Comparison of ENCODE assay signal across 1 cellular context in genomic region chr17:16383216-16383615, GRCh38.
TF ChIP-seq lines count a peak whose summit lies in the region.

No MANE protein-coding gene starts in this region.

TF ChIP-seq in HepG2, 621 proteins besides CTCF, POLR2A, EP300 and RAD21:
- TF ChIP-seq RBM22 (optimal IDR thresholded peaks at IDR 0.05; ENCODE audit: low read length) (peak; percentile 33), POLR2AphosphoS5 (IDR thresholded peaks at IDR 0.05; ENCODE audit: low read depth, low read length) (peak; percentile 46; the same call in 1 of the 2 replicates), PAF1 (CRISPR knock-in tag; IDR thresholded peaks at IDR 0.05) (0 out of 2 replicates have a peak, but pooled peaks have one; percentile 26), ZFP36 (IDR thresholded peaks at IDR 0.05; ENCODE audit: borderline replicate concordance, low read depth, low read length, partially characterized antibody) (no peak), ZNF260 (CRISPR knock-in tag; IDR thresholded peaks at IDR 0.05; ENCODE audit: borderline replicate concordance, low read depth) (no peak), GLMP (CRISPR knock-in tag; IDR thresholded peaks at IDR 0.05; ENCODE audit: borderline replicate concordance) (no peak), NFE2L2 (IDR thresholded peaks at IDR 0.05; ENCODE audit: low read length) (no peak), HOXA9 (CRISPR knock-in tag; IDR thresholded peaks at IDR 0.05; ENCODE audit: borderline replicate concordance) (no peak), ZNF776 (CRISPR knock-in tag; IDR thresholded peaks at IDR 0.05) (no peak), RBFOX2 (IDR thresholded peaks at IDR 0.05; ENCODE audit: low read depth, low read length) (peak; percentile 59), NR2F6 (IDR thresholded peaks at IDR 0.05) (no peak), NR2F6 (CRISPR knock-in tag; IDR thresholded peaks at IDR 0.05) (no peak), ZNF674 (CRISPR knock-in tag; IDR thresholded peaks at IDR 0.05; ENCODE audit: low read depth) (no peak), ZNF644 (CRISPR knock-in tag; IDR thresholded peaks at IDR 0.05; ENCODE audit: low read depth) (no peak), ZNF34 (CRISPR knock-in tag; IDR thresholded peaks at IDR 0.05; ENCODE audit: borderline replicate concordance) (no peak), ZMYM2 (CRISPR knock-in tag; IDR thresholded peaks at IDR 0.05) (no peak), SMAD1 (CRISPR knock-in tag; IDR thresholded peaks at IDR 0.05; ENCODE audit: borderline replicate concordance, low read depth) (no peak), KDM5B (CRISPR knock-in tag; IDR thresholded peaks at IDR 0.05; ENCODE audit: borderline replicate concordance) (no peak)
- TF ChIP-seq, protein P1, sequence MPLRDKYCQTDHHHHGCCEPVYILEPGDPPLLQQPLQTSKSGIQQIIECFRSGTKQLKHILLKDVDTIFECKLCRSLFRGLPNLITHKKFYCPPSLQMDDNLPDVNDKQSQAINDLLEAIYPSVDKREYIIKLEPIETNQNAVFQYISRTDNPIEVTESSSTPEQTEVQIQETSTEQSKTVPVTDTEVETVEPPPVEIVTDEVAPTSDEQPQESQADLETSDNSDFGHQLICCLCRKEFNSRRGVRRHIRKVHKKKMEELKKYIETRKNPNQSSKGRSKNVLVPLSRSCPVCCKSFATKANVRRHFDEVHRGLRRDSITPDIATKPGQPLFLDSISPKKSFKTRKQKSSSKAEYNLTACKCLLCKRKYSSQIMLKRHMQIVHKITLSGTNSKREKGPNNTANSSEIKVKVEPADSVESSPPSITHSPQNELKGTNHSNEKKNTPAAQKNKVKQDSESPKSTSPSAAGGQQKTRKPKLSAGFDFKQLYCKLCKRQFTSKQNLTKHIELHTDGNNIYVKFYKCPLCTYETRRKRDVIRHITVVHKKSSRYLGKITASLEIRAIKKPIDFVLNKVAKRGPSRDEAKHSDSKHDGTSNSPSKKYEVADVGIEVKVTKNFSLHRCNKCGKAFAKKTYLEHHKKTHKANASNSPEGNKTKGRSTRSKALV (CRISPR knock-in tag; IDR thresholded peaks at IDR 0.05): 0 out of 2 replicates have a peak, but pooled peaks have one; percentile 34
- TF ChIP-seq, protein P2, sequence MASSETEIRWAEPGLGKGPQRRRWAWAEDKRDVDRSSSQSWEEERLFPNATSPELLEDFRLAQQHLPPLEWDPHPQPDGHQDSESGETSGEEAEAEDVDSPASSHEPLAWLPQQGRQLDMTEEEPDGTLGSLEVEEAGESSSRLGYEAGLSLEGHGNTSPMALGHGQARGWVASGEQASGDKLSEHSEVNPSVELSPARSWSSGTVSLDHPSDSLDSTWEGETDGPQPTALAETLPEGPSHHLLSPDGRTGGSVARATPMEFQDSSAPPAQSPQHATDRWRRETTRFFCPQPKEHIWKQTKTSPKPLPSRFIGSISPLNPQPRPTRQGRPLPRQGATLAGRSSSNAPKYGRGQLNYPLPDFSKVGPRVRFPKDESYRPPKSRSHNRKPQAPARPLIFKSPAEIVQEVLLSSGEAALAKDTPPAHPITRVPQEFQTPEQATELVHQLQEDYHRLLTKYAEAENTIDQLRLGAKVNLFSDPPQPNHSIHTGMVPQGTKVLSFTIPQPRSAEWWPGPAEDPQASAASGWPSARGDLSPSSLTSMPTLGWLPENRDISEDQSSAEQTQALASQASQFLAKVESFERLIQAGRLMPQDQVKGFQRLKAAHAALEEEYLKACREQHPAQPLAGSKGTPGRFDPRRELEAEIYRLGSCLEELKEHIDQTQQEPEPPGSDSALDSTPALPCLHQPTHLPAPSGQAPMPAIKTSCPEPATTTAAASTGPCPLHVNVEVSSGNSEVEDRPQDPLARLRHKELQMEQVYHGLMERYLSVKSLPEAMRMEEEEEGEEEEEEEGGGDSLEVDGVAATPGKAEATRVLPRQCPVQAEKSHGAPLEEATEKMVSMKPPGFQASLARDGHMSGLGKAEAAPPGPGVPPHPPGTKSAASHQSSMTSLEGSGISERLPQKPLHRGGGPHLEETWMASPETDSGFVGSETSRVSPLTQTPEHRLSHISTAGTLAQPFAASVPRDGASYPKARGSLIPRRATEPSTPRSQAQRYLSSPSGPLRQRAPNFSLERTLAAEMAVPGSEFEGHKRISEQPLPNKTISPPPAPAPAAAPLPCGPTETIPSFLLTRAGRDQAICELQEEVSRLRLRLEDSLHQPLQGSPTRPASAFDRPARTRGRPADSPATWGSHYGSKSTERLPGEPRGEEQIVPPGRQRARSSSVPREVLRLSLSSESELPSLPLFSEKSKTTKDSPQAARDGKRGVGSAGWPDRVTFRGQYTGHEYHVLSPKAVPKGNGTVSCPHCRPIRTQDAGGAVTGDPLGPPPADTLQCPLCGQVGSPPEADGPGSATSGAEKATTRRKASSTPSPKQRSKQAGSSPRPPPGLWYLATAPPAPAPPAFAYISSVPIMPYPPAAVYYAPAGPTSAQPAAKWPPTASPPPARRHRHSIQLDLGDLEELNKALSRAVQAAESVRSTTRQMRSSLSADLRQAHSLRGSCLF (CRISPR knock-in tag; IDR thresholded peaks at IDR 0.05; ENCODE audit: borderline replicate concordance): no peak
TF ChIP-seq in HepG2: peak in this region for 5.
